Comparison of ENCODE assay signal across 9 cellular contexts in the genomic region with DNA sequence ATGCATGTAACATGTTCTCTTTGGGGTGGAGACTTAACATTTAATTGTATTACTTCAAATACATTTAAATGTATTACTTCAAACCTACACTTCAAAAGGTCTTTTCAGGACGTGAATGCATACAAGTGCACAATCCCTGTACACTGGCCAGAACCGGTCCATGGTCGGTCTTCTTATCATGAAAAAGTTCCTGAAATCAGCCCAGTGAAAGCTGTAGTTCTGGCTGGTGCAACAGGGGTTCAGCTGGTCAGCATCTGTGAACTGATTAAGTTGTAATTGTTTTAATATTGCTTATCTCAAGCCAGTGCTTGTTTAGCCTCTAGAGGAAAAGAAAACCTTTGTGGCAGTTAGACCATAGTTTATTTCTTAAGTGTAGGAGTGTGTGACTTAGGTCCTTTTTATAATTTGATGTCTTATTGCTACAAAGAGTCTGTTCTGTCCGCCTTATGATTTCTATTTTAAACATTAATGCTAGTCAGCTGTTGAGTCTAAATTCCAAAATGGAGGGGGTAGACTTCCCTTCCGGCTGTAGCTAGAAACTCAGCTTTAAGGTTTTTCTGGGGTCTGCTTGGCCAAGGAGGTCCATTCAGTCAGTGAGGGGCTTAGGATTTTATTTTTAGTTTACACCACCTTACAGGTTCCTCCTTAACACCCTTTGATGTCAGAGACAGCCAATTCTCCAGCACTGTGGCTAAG. TPM values are rescaled to one million over a fixed set of nuclear protein-coding genes. Genes with fewer than 3 reads are reported as not detected.
DNase-seq lines count a peak whose midpoint lies in the region; ATAC-seq, FAIRE-seq and TF ChIP-seq lines count a peak whose summit lies in the region.
"Had no signal": no experiment of that assay in that cellular context is flagged by ENCODE, and none has a peak within 500 bp of the region (broad histone marks: within the 10 kb centered on the region; RNA-seq: fewer than 3 reads in every experiment).

No MANE protein-coding gene starts in this region.

- WGBS in A549 (ENCODE audit: missing lambda C conversion rate) = 82% methylated on average over 5 of the region's 5 CpGs

- TF ChIP-seq RAD21 in A549 (conservative IDR thresholded peaks at IDR 0.05 in 1 of 2, IDR thresholded peaks at IDR 0.05 in 1 of 2) = no peak

- no peak for FAIRE-seq in A549 (lab: Jason Lieb, UNC)

- ATAC-seq in A549 = no peak
- ATAC-seq in HG03159 (IDR thresholded peaks at IDR 0.05; ENCODE audit: unreplicated experiment) = peak; percentile 3
- no peak for ATAC-seq in HG02840 (IDR thresholded peaks at IDR 0.05; ENCODE audit: low FRiP score, unreplicated experiment)

- no peaks in the 10 kb centered on the region for H3K9me3 ChIP-seq in A549
- no peaks in the 10 kb centered on the region for H3K9me3 ChIP-seq in mucosa of stomach (ENCODE audit: control insufficient read depth, low read length)

- H3K27ac ChIP-seq in A549 = peak overlapping the region; percentile 79 to 94

- CTCF ChIA-PET in A549 (lab: Yijun Ruan, JAX) = interaction anchor here (0.6 to 1.7 kb wide), 3 partner anchors 549 to 636 kb away, joined by 3 to 4 read pairs (median 3); partner anchors contain the start of gene GORASP2

- no peaks in the 10 kb centered on the region for H3K36me3 ChIP-seq in mucosa of stomach (ENCODE audit: control insufficient read depth, insufficient read depth, low read length)

- H3K9ac ChIP-seq in mucosa of stomach (ENCODE audit: low read length) = peak overlapping the region; percentile 72

- no peak for DNase-seq in A549 (ENCODE audit: low read depth in 1 of 2, low spot score in 1 of 2)
- DNase-seq in cardiac fibroblast (ENCODE audit: low read depth in 2 of 2) = peak in 1 of 2 donors; percentile 26
- no peak for DNase-seq in mesenteric fat pad (ENCODE audit: low spot score)
- DNase-seq in NK-92 (lab: John Stamatoyannopoulos, UW; ENCODE audit: unreplicated experiment) = no peak
- no peak for DNase-seq in NAMALWA (ENCODE audit: low spot score)
- DNase-seq: NCI-H2171 had no signal

- H3K27me3 ChIP-seq in mucosa of stomach (ENCODE audit: control insufficient read depth, insufficient read depth, low read length) = peaks cover 9% of the 10 kb centered on the region

- H3K4me3 ChIP-seq in A549 = peak overlapping the region; percentile 79
- peak overlapping the region; percentile 86 to 94 for H3K4me3 ChIP-seq in cardiac fibroblast (replicated peaks in 1 of 2; ENCODE audit: low read depth in 2 of 2, low read length in 2 of 2)
- no peak overlapping the region for H3K4me3 ChIP-seq in mucosa of stomach (ENCODE audit: low read length)

- POLR2A ChIA-PET in A549 (lab: Yijun Ruan, JAX) = interaction anchor here (0.6 to 2.5 kb wide), 4 partner anchors 10 to 567 kb away, joined by 4 to 9 read pairs (median 7); partner anchors contain the start of genes DCAF17 and METTL8

- TF ChIP-seq EP300 in A549 (IDR thresholded peaks at IDR 0.05) = no peak

- TF ChIP-seq CTCF in A549 (IDR thresholded peaks at IDR 0.05) = no peak; the same call in 2 of the 3 replicates
- no peak for TF ChIP-seq CTCF in cardiac fibroblast (IDR thresholded peaks at IDR 0.05; ENCODE audit: low read depth, low read length)

- TF ChIP-seq POLR2A in A549 (IDR thresholded peaks at IDR 0.05; ENCODE audit: low read length) = no peak

- H3K4me2 ChIP-seq in A549 = peak overlapping the region; percentile 90

- H3K4me1 ChIP-seq in A549 = peaks cover 17% of the 10 kb centered on the region
- H3K4me1 ChIP-seq in mucosa of stomach (ENCODE audit: control insufficient read depth, insufficient read depth, low read length) = peaks cover 23% of the 10 kb centered on the region

TF ChIP-seq in A549, 52 proteins besides CTCF, POLR2A, EP300 and RAD21:
- no peak for TF ChIP-seq CBX8 (IDR thresholded peaks at IDR 0.05)
- no peak for TF ChIP-seq PBX3 (IDR thresholded peaks at IDR 0.05)
- TF ChIP-seq TP53 (CRISPR knock-in tag; IDR thresholded peaks at IDR 0.05) = no peak
- no peak for TF ChIP-seq BHLHE40 (IDR thresholded peaks at IDR 0.05; ENCODE audit: low read depth, low read length)
- TF ChIP-seq GATA3 (IDR thresholded peaks at IDR 0.05; ENCODE audit: borderline replicate concordance) = no peak
- TF ChIP-seq, protein P1, sequence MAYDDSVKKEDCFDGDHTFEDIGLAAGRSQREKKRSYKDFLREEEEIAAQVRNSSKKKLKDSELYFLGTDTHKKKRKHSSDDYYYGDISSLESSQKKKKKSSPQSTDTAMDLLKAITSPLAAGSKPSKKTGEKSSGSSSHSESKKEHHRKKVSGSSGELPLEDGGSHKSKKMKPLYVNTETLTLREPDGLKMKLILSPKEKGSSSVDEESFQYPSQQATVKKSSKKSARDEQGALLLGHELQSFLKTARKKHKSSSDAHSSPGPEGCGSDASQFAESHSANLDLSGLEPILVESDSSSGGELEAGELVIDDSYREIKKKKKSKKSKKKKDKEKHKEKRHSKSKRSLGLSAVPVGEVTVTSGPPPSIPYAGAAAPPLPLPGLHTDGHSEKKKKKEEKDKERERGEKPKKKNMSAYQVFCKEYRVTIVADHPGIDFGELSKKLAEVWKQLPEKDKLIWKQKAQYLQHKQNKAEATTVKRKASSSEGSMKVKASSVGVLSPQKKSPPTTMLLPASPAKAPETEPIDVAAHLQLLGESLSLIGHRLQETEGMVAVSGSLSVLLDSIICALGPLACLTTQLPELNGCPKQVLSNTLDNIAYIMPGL (CRISPR knock-in tag; IDR thresholded peaks at IDR 0.05; ENCODE audit: borderline replicate concordance) = no peak
- TF ChIP-seq KDM1A (IDR thresholded peaks at IDR 0.05; ENCODE audit: low read depth) = no peak
- TF ChIP-seq NFE2L2 (conservative IDR thresholded peaks at IDR 0.05; ENCODE audit: low read length) = no peak
- TF ChIP-seq FOXS1 (CRISPR knock-in tag; IDR thresholded peaks at IDR 0.05) = no peak
- TF ChIP-seq, protein P2, sequence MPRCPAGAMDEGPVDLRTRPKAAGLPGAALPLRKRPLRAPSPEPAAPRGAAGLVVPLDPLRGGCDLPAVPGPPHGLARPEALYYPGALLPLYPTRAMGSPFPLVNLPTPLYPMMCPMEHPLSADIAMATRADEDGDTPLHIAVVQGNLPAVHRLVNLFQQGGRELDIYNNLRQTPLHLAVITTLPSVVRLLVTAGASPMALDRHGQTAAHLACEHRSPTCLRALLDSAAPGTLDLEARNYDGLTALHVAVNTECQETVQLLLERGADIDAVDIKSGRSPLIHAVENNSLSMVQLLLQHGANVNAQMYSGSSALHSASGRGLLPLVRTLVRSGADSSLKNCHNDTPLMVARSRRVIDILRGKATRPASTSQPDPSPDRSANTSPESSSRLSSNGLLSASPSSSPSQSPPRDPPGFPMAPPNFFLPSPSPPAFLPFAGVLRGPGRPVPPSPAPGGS (IDR thresholded peaks at IDR 0.05) = no peak
- no peak for TF ChIP-seq FOSB (CRISPR knock-in tag; IDR thresholded peaks at IDR 0.05)

RNA-seq across cellular contexts. Expression of gene CYBRD1, which starts 0.8 kb away (rescaled TPM):
- 46.6 and 50.8 TPM in 2 replicates for polyA plus RNA-seq in A549 (2011; rRNA removed)
- polyA plus RNA-seq in A549 (2012; cell fraction: cytosol; rRNA removed) = 14.3 and 20.5 TPM in 2 replicates
- 9.4 and 12.9 TPM in 2 replicates for polyA plus RNA-seq in A549 (2012; cell fraction: nucleus; rRNA removed)
- 25.3 to 31.6 TPM (median 30.5 TPM) in 3 replicates for polyA plus RNA-seq in A549 (2017; fragmentation: RNase III; extraction: RNeasy Plus Mini Kit Qiagen cat#74134 plus additional on column Dnase treatment)
- 37.4 and 37.7 TPM in 2 replicates for polyA minus RNA-seq in A549 (2011; rRNA and poly(A)+ RNA removed)
- total RNA-seq in mesenteric fat pad = 172 TPM
